Comparison of ENCODE assay signal across 23 cellular contexts in the genomic region with DNA sequence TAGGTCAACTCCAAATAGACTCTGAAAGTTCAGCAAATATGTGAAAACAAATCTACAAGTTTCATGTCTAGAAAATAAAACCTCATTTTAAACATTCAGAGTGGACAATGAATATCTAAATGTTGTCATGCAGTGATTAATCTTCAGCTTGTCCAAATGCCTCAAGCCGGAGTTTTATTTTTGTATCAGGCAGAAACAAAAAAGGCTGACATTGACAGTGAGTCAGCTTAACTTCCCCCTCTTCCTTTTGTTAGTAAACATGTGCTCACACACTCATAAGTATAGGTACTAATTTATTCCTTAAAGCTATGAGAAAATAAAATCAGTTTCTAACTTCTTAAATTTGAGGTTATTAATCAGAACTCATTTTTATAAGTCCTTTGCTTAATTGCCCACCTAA.
DNase-seq lines count a peak whose midpoint lies in the region; ATAC-seq, FAIRE-seq and TF ChIP-seq lines count a peak whose summit lies in the region.
"Had no signal": no experiment of that assay in that cellular context is flagged by ENCODE, and none has a peak within 500 bp of the region (broad histone marks: within the 10 kb centered on the region; RNA-seq: fewer than 3 reads in every experiment).

No MANE protein-coding gene starts in this region.

- no peak overlapping the region for H2AFZ ChIP-seq in keratinocyte (ENCODE audit: control insufficient read depth, low read length)

- no peaks in the 10 kb centered on the region for H4K20me1 ChIP-seq in keratinocyte (ENCODE audit: control insufficient read depth, extremely low read depth, insufficient read depth, low read length)

- DNase-seq in AG08395 (ENCODE audit: low spot score) (peak; percentile 12), NCI-H226 (peak; percentile 9), choroid plexus epithelial cell (ENCODE audit: low read depth) (peak; percentile 59), keratinocyte (ENCODE audit: low read depth, low spot score) (no peak), NCI-H2196 (lab: John Stamatoyannopoulos, UW; ENCODE audit: unreplicated experiment) (no peak), T-helper 1 cell (no peak), COLO668 (lab: John Stamatoyannopoulos, UW; ENCODE audit: unreplicated experiment) (no peak)
- DNase-seq: activated B cell treated with CpG ODN at 0.5 μM for 24 hours; activated CD8-positive, alpha-beta T cell treated with anti-CD3 and anti-CD28 coated beads, Interleukin-2, amount 10 ng/mL, durations not matched to agents 7 days and 5 days; activated T-cell treated with anti-CD3 and anti-CD28 coated beads, Interleukin-2, amount 50 U/mL, for 48 hours; erythroblast; KG1; NCI-H1092 treated with DMSO at 0.1 percent for 48 hours; NCI-H2081 treated with DMSO at 0.1 percent for 48 hours; NCI-H526 treated with DMSO at 0.1 percent for 48 hours; nephron progenitor cell; stimulated activated CD4-positive, alpha-beta T cell treated with anti-CD3 and anti-CD28 coated beads, Interleukin-12 subunit alpha, Interleukin-12 subunit beta, amount 100 ng/mL, for 4 hours had no signal

- H3K9ac ChIP-seq in keratinocyte (ENCODE audit: control insufficient read depth, extremely low read depth, insufficient read depth, low read length): no peak overlapping the region

- no peak overlapping the region for H3K27ac ChIP-seq in keratinocyte (ENCODE audit: control insufficient read depth, insufficient read depth, low read length)
- H3K27ac ChIP-seq: A549, C4-2B, SJSA1 had no signal

- H3K9me1 ChIP-seq in keratinocyte (ENCODE audit: control insufficient read depth, extremely low read depth, insufficient read depth, low read length): no peaks in the 10 kb centered on the region

- H3K27me3 ChIP-seq in keratinocyte (ENCODE audit: control insufficient read depth, extremely low read depth, insufficient read depth, low read length): no peaks in the 10 kb centered on the region
- H3K27me3 ChIP-seq: SJSA1 had no signal

- H3K79me2 ChIP-seq in keratinocyte (ENCODE audit: control insufficient read depth, insufficient read depth, low read length): no peaks in the 10 kb centered on the region

- peak; percentile 13 for FAIRE-seq in keratinocyte (lab: Jason Lieb, UNC)
- FAIRE-seq: kidney had no signal

- H3K4me2 ChIP-seq in keratinocyte (ENCODE audit: control insufficient read depth, extremely low read depth, insufficient read depth, low read depth, low read length): no peak overlapping the region
- H3K4me2 ChIP-seq: A549 had no signal

- H3K36me3 ChIP-seq in keratinocyte (ENCODE audit: control insufficient read depth in 2 of 2, extremely low read depth in 1 of 2, insufficient read depth in 2 of 2, low read length in 2 of 2): no peaks in the 10 kb centered on the region
- H3K36me3 ChIP-seq: HAP-1, SJSA1 had no signal

- H3K4me3 ChIP-seq in choroid plexus epithelial cell (ENCODE audit: low read depth, low read length) (no peak overlapping the region), keratinocyte (ENCODE audit: control insufficient read depth in 2 of 3, extremely low read depth in 1 of 3, insufficient read depth in 2 of 3, low read depth in 1 of 3, low read length in 3 of 3) (no peak overlapping the region)
- H3K4me3 ChIP-seq: A549, HAP-1, SJSA1 had no signal

- TF ChIP-seq CTCF in choroid plexus epithelial cell (conservative IDR thresholded peaks at IDR 0.05; ENCODE audit: low read depth, low read length) (no peak), keratinocyte (optimal IDR thresholded peaks at IDR 0.05 in 1 of 3, IDR thresholded peaks at IDR 0.05 in 1 of 3, conservative IDR thresholded peaks at IDR 0.05 in 1 of 3; ENCODE audit: extremely low read depth in 1 of 3, insufficient read depth in 2 of 3, low read length in 3 of 3) (no peak)

- no peaks in the 10 kb centered on the region for H3K4me1 ChIP-seq in keratinocyte (ENCODE audit: control insufficient read depth, extremely low read depth, insufficient read depth, low read length)
- H3K4me1 ChIP-seq: A549, HAP-1 had no signal

- dilution Hi-C loops in keratinocyte (cut with MboI; ENCODE audit: extremely low pct_ligation_motif_present, low sequenced_read_pairs): no loop called here

- H3K9me3 ChIP-seq in keratinocyte (ENCODE audit: control insufficient read depth, low read depth, low read length): no peaks in the 10 kb centered on the region
- H3K9me3 ChIP-seq: A549, HAP-1, SJSA1 had no signal

- no peak for ATAC-seq in GM18909 (IDR thresholded peaks at IDR 0.05; ENCODE audit: poor library complexity, unreplicated experiment)
- ATAC-seq: A549; activated CD8-positive, alpha-beta T cell treated with anti-CD3 and anti-CD28 coated beads, Interleukin-2, amount 10 ng/mL, durations not matched to agents 7 days and 5 days had no signal

Comparison
In these comparisons a context has a peak if more than half of its experiments do, and no peak if none do; other contexts are left out.
1. DNase-seq: peak in AG08395 (single experiment), NCI-H226 (single experiment) and choroid plexus epithelial cell (single experiment); none in keratinocyte (single experiment), NCI-H2196 (single experiment), T-helper 1 cell (0 of 5) and COLO668 (single experiment).